25 cellular contexts compared by ENCODE assay signal in the genomic region with DNA sequence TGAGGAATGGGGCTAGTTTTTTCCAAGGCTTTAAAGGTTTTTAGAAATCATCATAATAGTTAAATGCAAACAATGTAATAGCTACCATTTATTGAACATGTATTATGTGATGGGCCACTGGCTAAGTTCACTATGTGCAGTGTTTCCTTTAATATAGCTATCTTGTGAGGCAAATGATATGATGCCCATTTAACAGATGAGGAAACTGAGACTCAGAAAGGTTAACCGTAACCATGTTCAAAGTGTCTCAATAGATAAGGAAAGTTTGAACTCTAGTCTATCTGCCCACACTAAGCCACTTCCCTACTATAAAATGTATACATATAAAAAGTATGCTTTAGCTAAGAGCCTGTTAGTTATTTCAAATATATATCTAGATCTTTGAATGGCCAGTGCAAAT.
"Had no signal": no experiment of that assay in that cellular context is flagged by ENCODE, and none has a peak within 500 bp of the region (broad histone marks: within the 10 kb centered on the region; RNA-seq: fewer than 3 reads in every experiment).

No MANE protein-coding gene starts in this region.

- H3K36me3 ChIP-seq: colonic mucosa, gastrocnemius medialis, heart right ventricle, left lung had no signal

- H3K27ac ChIP-seq: colonic mucosa, epithelial cell of prostate, esophagus squamous epithelium, gastrocnemius medialis, heart right ventricle, left lung, lower lobe of right lung had no signal

- H3K27me3 ChIP-seq: colonic mucosa, esophagus squamous epithelium, gastrocnemius medialis, heart right ventricle had no signal

- H3K9me3 ChIP-seq: colonic mucosa, esophagus squamous epithelium, gastrocnemius medialis, heart right ventricle, left lung, lower lobe of right lung, mucosa of descending colon had no signal

- H3K4me1 ChIP-seq: colonic mucosa, lower lobe of right lung had no signal

- FAIRE-seq: endometrium, islet of Langerhans, keratinocyte had no signal

- H3K4me3 ChIP-seq: colonic mucosa, esophagus squamous epithelium, gastrocnemius medialis, heart right ventricle, left lung, lower lobe of right lung, mucosa of descending colon had no signal

- ATAC-seq: effector memory CD8-positive, alpha-beta T cell; esophagus mucosa; gastrocnemius medialis; heart right ventricle; left cardiac atrium; left lung; left ventricle myocardium superior; lower lobe of right lung; mucosa of descending colon had no signal

- DNase-seq: colonic mucosa; cortex of kidney; effector CD8-positive, alpha-beta T cell; effector memory CD8-positive, alpha-beta T cell; endodermal cell; erythroblast; esophagus squamous epithelium; foreskin fibroblast; foreskin melanocyte; gastrocnemius medialis; glutamatergic neuron; head of caudate nucleus; heart right ventricle; hippocampal formation; left cardiac atrium; left lung; left ventricle myocardium superior; lower lobe of right lung; mesenchymal stem cell; mucosa of descending colon had no signal
